Comparison of ENCODE assay signal across 8 cellular contexts in genomic region chr10:13219685-13220670, GRCh38. TPM values are rescaled to one million over a fixed set of nuclear protein-coding genes. Genes with fewer than 3 reads are reported as not detected.
DNase-seq lines count a peak whose midpoint lies in the region; ATAC-seq and TF ChIP-seq lines count a peak whose summit lies in the region.

No MANE protein-coding gene starts in this region.

- no peaks in the 10 kb centered on the region for H3K79me1 ChIP-seq in trophoblast cell (ENCODE audit: low read length)

- no peak overlapping the region for H3K27ac ChIP-seq in trophoblast cell (ENCODE audit: low read depth, low read length)

- no peak overlapping the region for H3K14ac ChIP-seq in trophoblast cell (ENCODE audit: low read length)

- no peak overlapping the region for H2AFZ ChIP-seq in trophoblast cell (ENCODE audit: insufficient read depth, low read length, poor library complexity)

- no peak overlapping the region for H4K12ac ChIP-seq in trophoblast cell (ENCODE audit: low read depth, low read length)

- H3K4me3 ChIP-seq in astrocyte of the spinal cord (ENCODE audit: low read depth, low read length) (no peak overlapping the region), trophoblast cell (ENCODE audit: low read depth, low read length) (no peak overlapping the region)

- H3K4me2 ChIP-seq in trophoblast cell (ENCODE audit: low read length), result no peak overlapping the region

- H3K27me3 ChIP-seq in trophoblast cell (ENCODE audit: insufficient read depth, low read length), result no peaks in the 10 kb centered on the region

- H3K9me3 ChIP-seq in trophoblast cell (ENCODE audit: insufficient read depth, low read depth, low read length), result no peaks in the 10 kb centered on the region

- H2AK5ac ChIP-seq in trophoblast cell (ENCODE audit: low read length), result no peak overlapping the region

- peak; percentile 50 for DNase-seq in HuH-7 (ENCODE audit: low spot score)
- DNase-seq in astrocyte of the spinal cord (ENCODE audit: low read depth, low spot score), result peak; percentile 14
- peak; percentile 66 to 87 for DNase-seq in trophoblast cell
- no peak for DNase-seq in NCI-H1105 treated with DMSO at 0.1 percent for 48 hours (lab: John Stamatoyannopoulos, UW)
- no peak for DNase-seq in NCI-H1092 treated with DMSO at 0.1 percent for 48 hours (lab: John Stamatoyannopoulos, UW)

- TF ChIP-seq CTCF in GM12873 (IDR thresholded peaks at IDR 0.05; ENCODE audit: insufficient read depth, low read depth, low read length, missing control alignments) (peak; percentile 31), astrocyte of the spinal cord (IDR thresholded peaks at IDR 0.05; ENCODE audit: low read depth, low read length) (peak; percentile 38)

- no peak overlapping the region for H4K8ac ChIP-seq in trophoblast cell (ENCODE audit: low read depth, low read length)

- H3K36me3 ChIP-seq in trophoblast cell (ENCODE audit: control insufficient read depth in 1 of 2, insufficient read depth in 2 of 2, low read length in 2 of 2), result peaks cover 0 to 2% of the 10 kb centered on the region in 2 experiments

- ATAC-seq in HG03108 (IDR thresholded peaks at IDR 0.05; ENCODE audit: unreplicated experiment) (no peak), SK-N-SH treated with all-trans-retinoic acid at 6 μM for 48 hours (no peak; the same call in 2 of the 3 replicates)

- H2BK5ac ChIP-seq in trophoblast cell (ENCODE audit: low read depth, low read length, poor library complexity), result no peak overlapping the region

- in situ Hi-C loops in astrocyte of the spinal cord (cut with HindIII; ENCODE audit: low sequenced_read_pairs), result no loop called here

- H3K18ac ChIP-seq in trophoblast cell (ENCODE audit: low read length), result no peak overlapping the region

- WGBS in trophoblast cell (ENCODE audit: extremely low coverage, insufficient coverage, insufficient read length), result no CpG with 5 or more reads among the region's 12 CpGs

- no peak overlapping the region for H2BK120ac ChIP-seq in trophoblast cell (ENCODE audit: insufficient read depth, low read length, poor library complexity)

- no peak overlapping the region for H3K23ac ChIP-seq in trophoblast cell (ENCODE audit: low read length)

- no peak overlapping the region for H2BK12ac ChIP-seq in trophoblast cell (ENCODE audit: low read length)

- no peak overlapping the region for H4K91ac ChIP-seq in trophoblast cell (ENCODE audit: low read depth, low read length)

- no peak overlapping the region for H3K9ac ChIP-seq in trophoblast cell (ENCODE audit: low read length)

- no peaks in the 10 kb centered on the region for H3K4me1 ChIP-seq in trophoblast cell (ENCODE audit: control insufficient read depth in 1 of 2, insufficient read depth in 2 of 2, low read length in 2 of 2)

- H3K4ac ChIP-seq in trophoblast cell (ENCODE audit: low read depth, low read length), result no peak overlapping the region

- no peaks in the 10 kb centered on the region for H3K79me2 ChIP-seq in trophoblast cell (ENCODE audit: control insufficient read depth, insufficient read depth, low read length, poor library complexity)

TF ChIP-seq in SK-N-SH treated with all-trans-retinoic acid at 6 μM for 48 hours, 23 proteins besides CTCF, POLR2A, EP300 and RAD21:
- TF ChIP-seq CREB5 (CRISPR knock-in tag; IDR thresholded peaks at IDR 0.05; ENCODE audit: low read depth) (no peak), ISL1 (CRISPR knock-in tag; IDR thresholded peaks at IDR 0.05) (no peak), ZFP3 (CRISPR knock-in tag; IDR thresholded peaks at IDR 0.05) (no peak), GLIS3 (CRISPR knock-in tag; IDR thresholded peaks at IDR 0.05) (no peak), CSRNP3 (CRISPR knock-in tag; IDR thresholded peaks at IDR 0.05) (no peak), PATZ1 (CRISPR knock-in tag; IDR thresholded peaks at IDR 0.05; ENCODE audit: borderline replicate concordance) (no peak), ESRRG (CRISPR knock-in tag; IDR thresholded peaks at IDR 0.05) (no peak), TCF4 (CRISPR knock-in tag; IDR thresholded peaks at IDR 0.05; ENCODE audit: borderline replicate concordance) (no peak), TOX (CRISPR knock-in tag; IDR thresholded peaks at IDR 0.05; ENCODE audit: borderline replicate concordance) (no peak), ZFP30 (CRISPR knock-in tag; IDR thresholded peaks at IDR 0.05) (no peak), PPARA (CRISPR knock-in tag; IDR thresholded peaks at IDR 0.05; ENCODE audit: borderline replicate concordance) (no peak)

RNA-seq across cellular contexts. Expression of gene UCMA, which starts 14.2 kb away (rescaled TPM):
- polyA plus RNA-seq in trophoblast cell (2013), result not detected in 2 replicates

RNA-seq across cellular contexts. Expression of gene MCM10, which starts 58.6 kb away (rescaled TPM):
- 12.6 and 14.3 TPM in 2 replicates for polyA plus RNA-seq in trophoblast cell (2013)

Comparison
In these comparisons a context has a peak if more than half of its experiments do, and no peak if none do; other contexts are left out.
1. DNase-seq: peak in HuH-7 (single experiment), astrocyte of the spinal cord (single experiment) and trophoblast cell (2 of 2); none in NCI-H1105 treated with DMSO at 0.1 percent for 48 hours (single experiment) and NCI-H1092 treated with DMSO at 0.1 percent for 48 hours (single experiment).